ENCODE assay signal across 1 cellular context in genomic region chr15:90860942-90861675, GRCh38.
TF ChIP-seq lines count a peak whose summit lies in the region.

No MANE protein-coding gene starts in this region.

TF ChIP-seq in HepG2, 621 proteins besides CTCF, POLR2A, EP300 and RAD21 (continued from another document and continues in another):
- TF ChIP-seq ZNF33A (CRISPR knock-in tag; IDR thresholded peaks at IDR 0.05; ENCODE audit: borderline replicate concordance) (no peak), CBFB (CRISPR knock-in tag; IDR thresholded peaks at IDR 0.05) (peak; percentile 54), PHF20 (CRISPR knock-in tag; IDR thresholded peaks at IDR 0.05) (no peak), ZMAT5 (CRISPR knock-in tag; IDR thresholded peaks at IDR 0.05; ENCODE audit: borderline replicate concordance, low read depth) (no peak), ZNF362 (CRISPR knock-in tag; IDR thresholded peaks at IDR 0.05; ENCODE audit: borderline replicate concordance) (no peak), ADNP (CRISPR knock-in tag; IDR thresholded peaks at IDR 0.05) (no peak), XRCC5 (optimal IDR thresholded peaks at IDR 0.05; ENCODE audit: low read length) (no peak), ZFP36L2 (CRISPR knock-in tag; IDR thresholded peaks at IDR 0.05) (no peak), SPEN (CRISPR knock-in tag; IDR thresholded peaks at IDR 0.05; ENCODE audit: low read depth) (no peak), ZNF367 (CRISPR knock-in tag; IDR thresholded peaks at IDR 0.05; ENCODE audit: borderline replicate concordance) (no peak), ZNF329 (CRISPR knock-in tag; IDR thresholded peaks at IDR 0.05; ENCODE audit: low read depth) (no peak), ATAD3A (CRISPR knock-in tag; IDR thresholded peaks at IDR 0.05) (no peak), KLF13 (CRISPR knock-in tag; IDR thresholded peaks at IDR 0.05) (no peak), ZNF839 (CRISPR knock-in tag; IDR thresholded peaks at IDR 0.05; ENCODE audit: borderline replicate concordance) (no peak), NR3C1 (CRISPR knock-in tag; IDR thresholded peaks at IDR 0.05) (no peak), ZBTB34 (CRISPR knock-in tag; IDR thresholded peaks at IDR 0.05) (no peak), POGZ (CRISPR knock-in tag; IDR thresholded peaks at IDR 0.05) (no peak), NCOR1 (IDR thresholded peaks at IDR 0.05; ENCODE audit: borderline replicate concordance, low read length) (peak; percentile 76; the same call in 1 of the 2 replicates), ZNF264 (CRISPR knock-in tag; IDR thresholded peaks at IDR 0.05) (no peak), MLX (CRISPR knock-in tag; IDR thresholded peaks at IDR 0.05) (peak; percentile 44; the same call in 1 of the 2 replicates), KDM1A (CRISPR knock-in tag; IDR thresholded peaks at IDR 0.05) (peak; percentile 16; the same call in 1 of the 2 replicates), SYNCRIP (IDR thresholded peaks at IDR 0.05; ENCODE audit: insufficient read depth, low read depth, low read length) (no peak), ZBTB21 (CRISPR knock-in tag; IDR thresholded peaks at IDR 0.05) (peak; percentile 49; the same call in 1 of the 2 replicates), GLI4 (CRISPR knock-in tag; IDR thresholded peaks at IDR 0.05; ENCODE audit: borderline replicate concordance) (no peak), KDM5A (IDR thresholded peaks at IDR 0.05; ENCODE audit: borderline replicate concordance, low read length) (no peak), YEATS4 (CRISPR knock-in tag; IDR thresholded peaks at IDR 0.05; ENCODE audit: borderline replicate concordance) (no peak; the same call in 1 of the 2 replicates), EHMT2 (IDR thresholded peaks at IDR 0.05; ENCODE audit: borderline replicate concordance, low read depth, low read length) (no peak), TCF7 (IDR thresholded peaks at IDR 0.05; ENCODE audit: low read depth) (peak; percentile 69), SIX1 (CRISPR knock-in tag; IDR thresholded peaks at IDR 0.05; ENCODE audit: borderline replicate concordance) (0 out of 2 replicates have a peak, but pooled peaks have one; percentile 46), ARID5B (CRISPR knock-in tag; IDR thresholded peaks at IDR 0.05) (peak; percentile 96), FOXP1 (IDR thresholded peaks at IDR 0.05) (no peak), FOXP1 (CRISPR knock-in tag; IDR thresholded peaks at IDR 0.05) (peak; percentile 82), SETDB1 (CRISPR knock-in tag; IDR thresholded peaks at IDR 0.05; ENCODE audit: borderline replicate concordance) (no peak), ZNF777 (CRISPR knock-in tag; IDR thresholded peaks at IDR 0.05) (no peak; the same call in 1 of the 2 replicates), CHCHD3 (CRISPR knock-in tag; IDR thresholded peaks at IDR 0.05) (no peak), NAIF1 (CRISPR knock-in tag; IDR thresholded peaks at IDR 0.05; ENCODE audit: borderline replicate concordance) (peak; percentile 54; the same call in 1 of the 2 replicates), ZKSCAN5 (CRISPR knock-in tag; IDR thresholded peaks at IDR 0.05) (no peak), CBX1 (IDR thresholded peaks at IDR 0.05; ENCODE audit: low read depth) (no peak), ZNF3 (CRISPR knock-in tag; IDR thresholded peaks at IDR 0.05) (no peak), SKI (IDR thresholded peaks at IDR 0.05; ENCODE audit: partially characterized antibody) (peak; percentile 80), CENPX (CRISPR knock-in tag; IDR thresholded peaks at IDR 0.05) (no peak), ZHX1 (CRISPR knock-in tag; IDR thresholded peaks at IDR 0.05; ENCODE audit: low read depth) (peak; percentile 83; the same call in 1 of the 2 replicates), ZNF709 (CRISPR knock-in tag; IDR thresholded peaks at IDR 0.05) (no peak), PITX1 (CRISPR knock-in tag; IDR thresholded peaks at IDR 0.05) (peak; percentile 61; the same call in 1 of the 2 replicates), ZNF780A (CRISPR knock-in tag; IDR thresholded peaks at IDR 0.05) (peak; percentile 58; the same call in 1 of the 2 replicates), SSRP1 (CRISPR knock-in tag; IDR thresholded peaks at IDR 0.05) (no peak; the same call in 1 of the 2 replicates), ZNF530 (CRISPR knock-in tag; IDR thresholded peaks at IDR 0.05; ENCODE audit: low read depth) (no peak), KDM5B (CRISPR knock-in tag; IDR thresholded peaks at IDR 0.05; ENCODE audit: borderline replicate concordance) (no peak), HNF1A (IDR thresholded peaks at IDR 0.05; ENCODE audit: low read depth) (no peak; the same call in 1 of the 2 replicates), HNF1A (CRISPR knock-in tag; IDR thresholded peaks at IDR 0.05; ENCODE audit: borderline replicate concordance) (no peak), CENPT (CRISPR knock-in tag; IDR thresholded peaks at IDR 0.05; ENCODE audit: low read depth) (no peak), FOXO4 (CRISPR knock-in tag; conservative IDR thresholded peaks at IDR 0.05) (no peak), HMGA1 (CRISPR knock-in tag; conservative IDR thresholded peaks at IDR 0.05) (no peak), ZFP82 (CRISPR knock-in tag; IDR thresholded peaks at IDR 0.05; ENCODE audit: borderline replicate concordance) (no peak), ZNF607 (CRISPR knock-in tag; IDR thresholded peaks at IDR 0.05; ENCODE audit: borderline replicate concordance) (0 out of 2 replicates have a peak, but pooled peaks have one; percentile 23), NRL (CRISPR knock-in tag; IDR thresholded peaks at IDR 0.05; ENCODE audit: borderline replicate concordance) (no peak), TAF1 (CRISPR knock-in tag; IDR thresholded peaks at IDR 0.05) (no peak; the same call in 1 of the 2 replicates), IRF2 (CRISPR knock-in tag; IDR thresholded peaks at IDR 0.05) (peak; percentile 53), CHD4 (IDR thresholded peaks at IDR 0.05; ENCODE audit: borderline replicate concordance, low read length) (no peak), ZFAT (CRISPR knock-in tag; conservative IDR thresholded peaks at IDR 0.05) (no peak), ZNF382 (CRISPR knock-in tag; IDR thresholded peaks at IDR 0.05; ENCODE audit: borderline replicate concordance) (no peak), PHF8 (CRISPR knock-in tag; IDR thresholded peaks at IDR 0.05) (no peak)
